Comparison of ENCODE assay signal across 1 cellular context in genomic region chr10:27152687-27153086, GRCh38.
TF ChIP-seq lines count a peak whose summit lies in the region.

No MANE protein-coding gene starts in this region.

TF ChIP-seq in IMR-90, 13 proteins besides CTCF, POLR2A, EP300 and RAD21 (continued from another document):
- TF ChIP-seq USF2 (IDR thresholded peaks at IDR 0.05; ENCODE audit: low read depth, low read length) (no peak), CEBPB (IDR thresholded peaks at IDR 0.05; ENCODE audit: low read depth, low read length) (no peak)
